Comparison of ENCODE assay signal across 8 cellular contexts in genomic region chr5:73591102-73591695, GRCh38. TPM values are rescaled to one million over a fixed set of nuclear protein-coding genes. Genes with fewer than 3 reads are reported as not detected.
DNase-seq lines count a peak whose midpoint lies in the region; ATAC-seq and TF ChIP-seq lines count a peak whose summit lies in the region.

No MANE protein-coding gene starts in this region.

- H3K4me3 Mint-ChIP-seq in WTC11, result no peak overlapping the region
- H3K4me3 Mint-ChIP-seq in natural killer cell treated with Interleukin-12 subunit alpha and Interleukin-12 subunit beta and Interleukin-15 and Interleukin-18, amount 100 ng/mL, for 72 hours, result no peak overlapping the region

- TF ChIP-seq EP300 in esophagus muscularis mucosa (IDR thresholded peaks at IDR 0.05), result no peak

- CTCF ChIA-PET in WTC11 (lab: Charles Lee), result interaction anchor here (0.7 to 5.2 kb wide), 27 partner anchors 9 to 222 kb away, joined by 3 to 84 read pairs (median 4); partner anchors contain the start of genes ANKRA2 and UTP15

- no peaks in the 10 kb centered on the region for H3K9me3 Mint-ChIP-seq in activated naive CD4-positive, alpha-beta T cell treated with anti-CD3 and anti-CD28 coated beads, Interleukin-2, amount 50 U/mL, for 72 hours
- no peaks in the 10 kb centered on the region for H3K9me3 Mint-ChIP-seq in WTC11
- H3K9me3 Mint-ChIP-seq in natural killer cell treated with Interleukin-12 subunit alpha and Interleukin-12 subunit beta and Interleukin-15 and Interleukin-18, amount 100 ng/mL, for 72 hours, result no peaks in the 10 kb centered on the region

- no peaks in the 10 kb centered on the region for H3K27me3 ChIP-seq in esophagus muscularis mucosa

- no peak for TF ChIP-seq POLR2A in esophagus muscularis mucosa (IDR thresholded peaks at IDR 0.05; ENCODE audit: low read depth)

- no peak overlapping the region for H3K27ac ChIP-seq in esophagus muscularis mucosa (replicated peaks in 1 of 4)

- no peaks in the 10 kb centered on the region for H3K4me1 Mint-ChIP-seq in WTC11
- H3K4me1 Mint-ChIP-seq in natural killer cell treated with Interleukin-12 subunit alpha and Interleukin-12 subunit beta and Interleukin-15 and Interleukin-18, amount 100 ng/mL, for 72 hours (ENCODE audit: low read depth in 2 of 2), result no peaks in the 10 kb centered on the region

- ATAC-seq in activated naive CD4-positive, alpha-beta T cell treated with anti-CD3 and anti-CD28 coated beads, Interleukin-2, amount 50 U/mL, for 72 hours, result peak; percentile 55 to 74
- peak; percentile 71 for ATAC-seq in HG02885 (IDR thresholded peaks at IDR 0.05; ENCODE audit: poor library complexity, unreplicated experiment)
- peak; percentile 74 for ATAC-seq in WTC11
- ATAC-seq in natural killer cell treated with Interleukin-12 subunit alpha and Interleukin-12 subunit beta and Interleukin-15 and Interleukin-18, amount 100 ng/mL, for 72 hours, result peak; percentile 68 to 70
- ATAC-seq in HG03139 (IDR thresholded peaks at IDR 0.05; ENCODE audit: unreplicated experiment), result no peak

- H3K9me3 ChIP-seq in esophagus muscularis mucosa, result no peaks in the 10 kb centered on the region

- DNase-seq in activated naive CD4-positive, alpha-beta T cell treated with anti-CD3 and anti-CD28 coated beads, Interleukin-2, amount 50 U/mL, for 72 hours (ENCODE audit: low spot score in 2 of 2), result peak in 1 of 2 donors; percentile 56
- DNase-seq in activated naive CD4-positive, alpha-beta T cell (lab: John Stamatoyannopoulos, UW), result no peak
- DNase-seq in NCI-H226 (peak; percentile 59), WTC11 (ENCODE audit: low spot score) (peak; percentile 14), esophagus muscularis mucosa (ENCODE audit: extremely low spot score) (no peak)
- DNase-seq in natural killer cell treated with Interleukin-12 subunit alpha and Interleukin-12 subunit beta and Interleukin-15 and Interleukin-18, amount 100 ng/mL, for 72 hours (ENCODE audit: low spot score), result no peak

- no peaks in the 10 kb centered on the region for H3K27me3 Mint-ChIP-seq in WTC11 (ENCODE audit: low read depth)
- H3K27me3 Mint-ChIP-seq in natural killer cell treated with Interleukin-12 subunit alpha and Interleukin-12 subunit beta and Interleukin-15 and Interleukin-18, amount 100 ng/mL, for 72 hours, result no peaks in the 10 kb centered on the region

- H3K27ac Mint-ChIP-seq in activated naive CD4-positive, alpha-beta T cell treated with anti-CD3 and anti-CD28 coated beads, Interleukin-2, amount 50 U/mL, for 72 hours, result no peak overlapping the region
- H3K27ac Mint-ChIP-seq in WTC11, result no peak overlapping the region
- no peak overlapping the region for H3K27ac Mint-ChIP-seq in natural killer cell treated with Interleukin-12 subunit alpha and Interleukin-12 subunit beta and Interleukin-15 and Interleukin-18, amount 100 ng/mL, for 72 hours

- TF ChIP-seq CTCF in WTC11 (IDR thresholded peaks at IDR 0.05), result peak; percentile 64
- peak; percentile 84 to 94 (median 91) for TF ChIP-seq CTCF in esophagus muscularis mucosa (IDR thresholded peaks at IDR 0.05)

- no peak overlapping the region for H3K4me3 ChIP-seq in esophagus muscularis mucosa

- WGBS in esophagus muscularis mucosa, result 62% methylated on average over 4 of the region's 4 CpGs

- POLR2A ChIA-PET in WTC11 (lab: Charles Lee), result interaction anchor here (0.5 to 0.7 kb wide), 2 partner anchors 15 to 39 kb away, joined by 3 to 4 read pairs; no protein-coding TSS in a partner anchor

- H3K36me3 ChIP-seq in esophagus muscularis mucosa, result no peaks in the 10 kb centered on the region

- intact Hi-C loops in esophagus muscularis mucosa (cut with DNase I), result loop anchor here (1.0 to 5.0 kb wide), 2 partner anchors 36 to 202 kb away; partner anchors contain the start of gene ARHGEF28

- H3K4me1 ChIP-seq in esophagus muscularis mucosa, result peaks cover 0 to 7% (median 6%) of the 10 kb centered on the region in 4 donors

- H3K36me3 Mint-ChIP-seq in activated naive CD4-positive, alpha-beta T cell treated with anti-CD3 and anti-CD28 coated beads, Interleukin-2, amount 50 U/mL, for 72 hours, result no peaks in the 10 kb centered on the region
- no peaks in the 10 kb centered on the region for H3K36me3 Mint-ChIP-seq in WTC11
- no peaks in the 10 kb centered on the region for H3K36me3 Mint-ChIP-seq in natural killer cell treated with Interleukin-12 subunit alpha and Interleukin-12 subunit beta and Interleukin-15 and Interleukin-18, amount 100 ng/mL, for 72 hours

TF ChIP-seq in WTC11, 78 proteins besides CTCF, POLR2A, EP300 and RAD21 (continues in another document):
- TF ChIP-seq MLX (CRISPR knock-in tag; IDR thresholded peaks at IDR 0.05), result no peak
- TF ChIP-seq SMAD3 (CRISPR knock-in tag; IDR thresholded peaks at IDR 0.05; ENCODE audit: borderline replicate concordance), result no peak
- TF ChIP-seq ZNF671 (CRISPR knock-in tag; IDR thresholded peaks at IDR 0.05), result no peak
- TF ChIP-seq ZNF138 (CRISPR knock-in tag; conservative IDR thresholded peaks at IDR 0.05), result no peak
- TF ChIP-seq AFF4 (CRISPR knock-in tag; IDR thresholded peaks at IDR 0.05; ENCODE audit: borderline replicate concordance), result no peak
- TF ChIP-seq ATF2 (CRISPR knock-in tag; IDR thresholded peaks at IDR 0.05; ENCODE audit: borderline replicate concordance, low read depth), result no peak
- no peak for TF ChIP-seq IRF1 (CRISPR knock-in tag; IDR thresholded peaks at IDR 0.05)
- no peak for TF ChIP-seq HMGA2 (CRISPR knock-in tag; IDR thresholded peaks at IDR 0.05)

RNA-seq across cellular contexts. Expression of gene UTP15, which starts 25.7 kb away (rescaled TPM):
- total RNA-seq in activated naive CD4-positive, alpha-beta T cell treated with anti-CD3 and anti-CD28 coated beads, Interleukin-2, amount 50 U/mL, for 72 hours, result 10 to 100 TPM; 25.7 to 44.8 TPM
- total RNA-seq in WTC11 (2021) (26.2 to 35.2 TPM (median 26.7 TPM) in 3 replicates), esophagus muscularis mucosa (10 to 100 TPM in 2 of 4 donors, 1 to 10 TPM in 2; 7.0 to 18.1 (median 11.9) TPM)
- 10 to 100 TPM; 34.9 to 55.1 TPM for total RNA-seq in natural killer cell treated with Interleukin-12 subunit alpha and Interleukin-12 subunit beta and Interleukin-15 and Interleukin-18, amount 100 ng/mL, for 72 hours

RNA-seq across cellular contexts. Expression of gene ANKRA2, which starts 25.8 kb away (rescaled TPM):
- total RNA-seq in activated naive CD4-positive, alpha-beta T cell treated with anti-CD3 and anti-CD28 coated beads, Interleukin-2, amount 50 U/mL, for 72 hours, result 10 to 100 TPM; 21.1 to 39.9 TPM
- total RNA-seq in WTC11 (2021) (14.3 to 17.7 TPM (median 14.5 TPM) in 3 replicates), esophagus muscularis mucosa (10 to 100 TPM; 18.1 to 28.2 (median 23.0) TPM)
- total RNA-seq in natural killer cell treated with Interleukin-12 subunit alpha and Interleukin-12 subunit beta and Interleukin-15 and Interleukin-18, amount 100 ng/mL, for 72 hours, result 10 to 100 TPM; 12.2 to 16.9 TPM

RNA-seq across cellular contexts. Expression of gene ARHGEF28, which starts 34.8 kb away (rescaled TPM):
- under 1 TPM in 1 of 2 donors, not detected in 1; 0.05 TPM for total RNA-seq in activated naive CD4-positive, alpha-beta T cell treated with anti-CD3 and anti-CD28 coated beads, Interleukin-2, amount 50 U/mL, for 72 hours
- total RNA-seq in WTC11 (2021) (0.57 to 0.96 TPM (median 0.71 TPM) in 3 replicates), esophagus muscularis mucosa (10 to 100 TPM; 12.7 to 31.2 (median 19.2) TPM)
- under 1 TPM; 0.17 to 0.53 TPM for total RNA-seq in natural killer cell treated with Interleukin-12 subunit alpha and Interleukin-12 subunit beta and Interleukin-15 and Interleukin-18, amount 100 ng/mL, for 72 hours

Comparison
In these comparisons a context has a peak if more than half of its experiments do, and no peak if none do; other contexts are left out.
1. DNase-seq: peak in NCI-H226 (single experiment) and WTC11 (single experiment); none in activated naive CD4-positive, alpha-beta T cell (0 of 4), esophagus muscularis mucosa (single experiment) and natural killer cell treated with Interleukin-12 subunit alpha and Interleukin-12 subunit beta and Interleukin-15 and Interleukin-18, amount 100 ng/mL, for 72 hours (single experiment).